Comparison of ENCODE assay signal across 9 cellular contexts in the genomic region with DNA sequence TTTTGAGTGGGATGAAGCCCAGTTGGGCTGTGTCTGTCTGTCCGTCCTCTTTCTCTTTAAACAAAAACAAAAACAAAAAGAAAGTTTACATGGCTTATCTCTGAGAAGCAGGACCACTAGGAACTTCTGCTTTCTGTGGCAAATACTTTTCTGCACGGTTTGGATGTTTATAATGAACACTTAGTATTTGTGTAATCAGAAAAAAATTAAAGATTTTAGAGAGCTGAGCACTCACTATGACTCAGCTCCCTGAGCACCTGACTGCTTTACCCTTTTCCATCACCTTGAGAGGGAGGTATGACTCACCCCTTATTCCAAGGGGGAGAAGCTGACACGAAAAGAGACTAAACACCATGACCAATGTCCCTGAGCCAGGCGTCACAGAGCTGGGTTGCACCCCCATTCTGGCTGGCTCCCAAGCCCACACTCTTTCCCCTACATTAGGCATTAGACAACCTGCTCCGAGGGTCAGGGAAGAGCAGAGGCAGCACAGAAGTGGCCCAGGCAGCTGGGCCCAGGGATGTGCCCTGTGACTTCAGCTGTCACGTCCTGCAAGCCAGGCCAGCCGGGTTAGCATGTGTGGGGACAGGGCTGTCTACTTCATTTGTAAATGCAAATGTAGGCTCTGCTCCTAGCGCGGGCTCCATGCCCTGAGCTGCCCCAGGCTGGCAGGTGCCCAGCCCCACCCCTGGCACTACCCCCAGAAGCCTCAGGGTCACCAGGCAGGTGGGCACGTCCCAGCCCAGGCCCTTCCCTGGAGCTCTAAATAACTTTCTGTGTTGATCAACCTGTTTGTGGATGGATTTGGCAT.
A peak's percentile ranks its signal among the peaks of the same experiment; 100 is the strongest.
DNase-seq lines count a peak whose midpoint lies in the region; ATAC-seq and TF ChIP-seq lines count a peak whose summit lies in the region.
"Had no signal": no experiment of that assay in that cellular context is flagged by ENCODE, and none has a peak within 500 bp of the region (broad histone marks: within the 10 kb centered on the region; RNA-seq: fewer than 3 reads in every experiment).

No MANE protein-coding gene starts in this region.

- peak; percentile 28 for DNase-seq in activated CD4-positive, alpha-beta T cell treated with anti-CD3 and anti-CD28 coated beads for 48 hours
- no peak for DNase-seq in activated CD4-positive, alpha-beta T cell treated with anti-CD3 and anti-CD28 coated beads, Interleukin-2, amount 50 U/mL, for 1 hour
- DNase-seq in RPMI8226, result peak; percentile 63
- DNase-seq in foreskin fibroblast, result peak; percentile 14 to 28
- no peak for DNase-seq in stimulated activated naive CD8-positive, alpha-beta T cell treated with anti-CD3 and anti-CD28 coated beads, Interleukin-15, amount 100 ng/mL, for 72 hours
- DNase-seq in NCI-H1694 treated with DMSO at 0.1 percent for 48 hours (lab: John Stamatoyannopoulos, UW), result no peak

- TF ChIP-seq CTCF in foreskin fibroblast (IDR thresholded peaks at IDR 0.05; ENCODE audit: low read depth, low read length), result no peak

- no peaks in the 10 kb centered on the region for H3K9me3 Mint-ChIP-seq in stimulated activated naive CD8-positive, alpha-beta T cell treated with anti-CD3 and anti-CD28 coated beads, Interleukin-15, amount 100 ng/mL, for 72 hours

- peak; percentile 57 for ATAC-seq in stimulated activated naive CD8-positive, alpha-beta T cell treated with anti-CD3 and anti-CD28 coated beads, Interleukin-15, amount 100 ng/mL, for 72 hours
- ATAC-seq in GM21717 (IDR thresholded peaks at IDR 0.05; ENCODE audit: unreplicated experiment), result no peak
- no peak for ATAC-seq in HG03432 (IDR thresholded peaks at IDR 0.05; ENCODE audit: unreplicated experiment)

- H3K4me3 Mint-ChIP-seq in stimulated activated naive CD8-positive, alpha-beta T cell treated with anti-CD3 and anti-CD28 coated beads, Interleukin-15, amount 100 ng/mL, for 72 hours, result no peak overlapping the region

- H3K27me3 Mint-ChIP-seq in stimulated activated naive CD8-positive, alpha-beta T cell treated with anti-CD3 and anti-CD28 coated beads, Interleukin-15, amount 100 ng/mL, for 72 hours, result peaks cover 51% of the 10 kb centered on the region

- no peak overlapping the region for H3K4me3 ChIP-seq in foreskin fibroblast (ENCODE audit: low read depth in 1 of 2, low read length in 2 of 2)
- H3K4me3 ChIP-seq: cardiac muscle cell had no signal

- H3K27ac Mint-ChIP-seq in stimulated activated naive CD8-positive, alpha-beta T cell treated with anti-CD3 and anti-CD28 coated beads, Interleukin-15, amount 100 ng/mL, for 72 hours, result no peak overlapping the region

- peaks cover 14% of the 10 kb centered on the region for H3K4me1 Mint-ChIP-seq in stimulated activated naive CD8-positive, alpha-beta T cell treated with anti-CD3 and anti-CD28 coated beads, Interleukin-15, amount 100 ng/mL, for 72 hours

Comparison
In these comparisons a context has a peak if more than half of its experiments do, and no peak if none do; other contexts are left out.
1. DNase-seq: peak in activated CD4-positive, alpha-beta T cell treated with anti-CD3 and anti-CD28 coated beads for 48 hours (single experiment), RPMI8226 (single experiment) and foreskin fibroblast (2 of 2); none in activated CD4-positive, alpha-beta T cell treated with anti-CD3 and anti-CD28 coated beads, Interleukin-2, amount 50 U/mL, for 1 hour (single experiment), stimulated activated naive CD8-positive, alpha-beta T cell treated with anti-CD3 and anti-CD28 coated beads, Interleukin-15, amount 100 ng/mL, for 72 hours (0 of 2) and NCI-H1694 treated with DMSO at 0.1 percent for 48 hours (single experiment).